ENCODE assay signal across 1 cellular context in genomic region chr16:56558024-56558747, GRCh38.
TF ChIP-seq lines count a peak whose summit lies in the region.

No MANE protein-coding gene starts in this region.

TF ChIP-seq in GM23338, 12 proteins besides CTCF, POLR2A, EP300 and RAD21 (continued from another document):
- no peak for TF ChIP-seq ZNF462 (CRISPR knock-in tag; IDR thresholded peaks at IDR 0.05)
- TF ChIP-seq ZNF114 (CRISPR knock-in tag; IDR thresholded peaks at IDR 0.05): no peak
- no peak for TF ChIP-seq ETS1 (IDR thresholded peaks at IDR 0.05)
- no peak for TF ChIP-seq NANOG (IDR thresholded peaks at IDR 0.05; ENCODE audit: borderline replicate concordance)
- TF ChIP-seq REST (IDR thresholded peaks at IDR 0.05; ENCODE audit: unreplicated experiment): no peak
- TF ChIP-seq STAT1 (IDR thresholded peaks at IDR 0.05; ENCODE audit: unreplicated experiment): no peak
- TF ChIP-seq EZH2phosphoT487 (IDR thresholded peaks at IDR 0.05; ENCODE audit: unreplicated experiment): no peak
- TF ChIP-seq CREB1 (CRISPR knock-in tag; IDR thresholded peaks at IDR 0.05; ENCODE audit: low read depth): no peak
- TF ChIP-seq JUNB (IDR thresholded peaks at IDR 0.05; ENCODE audit: unreplicated experiment): no peak
